ENCODE assay signal across 1 cellular context in genomic region chr19:4866595-4867424, GRCh38.
TF ChIP-seq lines count a peak whose summit lies in the region.

No MANE protein-coding gene starts in this region.

TF ChIP-seq in GM12878, 131 proteins besides CTCF, POLR2A, EP300 and RAD21 (continued from another document):
- TF ChIP-seq BCLAF1 (IDR thresholded peaks at IDR 0.05) (no peak), MTA2 (IDR thresholded peaks at IDR 0.05; ENCODE audit: low read depth) (peak; percentile 35; the same call in 1 of the 2 replicates), RBBP5 (conservative IDR thresholded peaks at IDR 0.05) (no peak), SMAD1 (IDR thresholded peaks at IDR 0.05; ENCODE audit: low read depth, partially characterized antibody) (no peak), ZBED1 (IDR thresholded peaks at IDR 0.05; ENCODE audit: borderline replicate concordance) (no peak), REST (IDR thresholded peaks at IDR 0.05; ENCODE audit: low read depth, low read length) (no peak), NRF1 (conservative IDR thresholded peaks at IDR 0.05; ENCODE audit: low read depth, low read length) (no peak), ESRRA (IDR thresholded peaks at IDR 0.05; ENCODE audit: low read length) (no peak), EZH2 (IDR thresholded peaks at IDR 0.05; ENCODE audit: borderline replicate concordance, control insufficient read depth, low read depth, low read length) (no peak), BCL3 (IDR thresholded peaks at IDR 0.05; ENCODE audit: borderline replicate concordance, insufficient read depth, low read depth, low read length, poor library complexity, severe bottlenecking) (no peak), CHD1 (IDR thresholded peaks at IDR 0.05; ENCODE audit: low read depth, low read length) (no peak; the same call in 1 of the 2 replicates), EGR1 (IDR thresholded peaks at IDR 0.05; ENCODE audit: borderline replicate concordance in 1 of 2, low read depth in 2 of 2, low read length in 2 of 2) (peak in 1 of 2 experiments; percentile 26; a peak in 1 of 3 replicates), MXI1 (IDR thresholded peaks at IDR 0.05; ENCODE audit: low read depth, low read length) (no peak), ATF3 (IDR thresholded peaks at IDR 0.05; ENCODE audit: borderline replicate concordance, extremely low read depth, low read depth, low read length) (no peak), TCF7 (IDR thresholded peaks at IDR 0.05; ENCODE audit: borderline replicate concordance) (no peak), YY1 (IDR thresholded peaks at IDR 0.05; ENCODE audit: low read depth, low read length) (0 out of 2 replicates have a peak, but pooled peaks have one; percentile 26), NFYA (IDR thresholded peaks at IDR 0.05; ENCODE audit: borderline replicate concordance, low read depth, low read length) (no peak), JUND (IDR thresholded peaks at IDR 0.05; ENCODE audit: low read depth, low read length) (no peak), MTA3 (IDR thresholded peaks at IDR 0.05; ENCODE audit: borderline replicate concordance, low read length) (no peak), NR2F1 (conservative IDR thresholded peaks at IDR 0.05) (peak; percentile 86), NKRF (conservative IDR thresholded peaks at IDR 0.05) (peak; percentile 37; the same call in 1 of the 2 replicates), ZNF274 (IDR thresholded peaks at IDR 0.05; ENCODE audit: insufficient read depth, insufficient read length) (no peak), MEF2B (IDR thresholded peaks at IDR 0.05; ENCODE audit: partially characterized antibody, poor library complexity, severe bottlenecking) (peak; percentile 63), RB1 (IDR thresholded peaks at IDR 0.05; ENCODE audit: borderline replicate concordance) (0 out of 2 replicates have a peak, but pooled peaks have one; percentile 27), HDGF (IDR thresholded peaks at IDR 0.05) (no peak), SIX5 (IDR thresholded peaks at IDR 0.05; ENCODE audit: low read depth, low read length, severe bottlenecking) (no peak), POU2F2 (IDR thresholded peaks at IDR 0.05; ENCODE audit: borderline replicate concordance, low read depth, low read length) (no peak), ZNF592 (IDR thresholded peaks at IDR 0.05) (no peak), SRF (IDR thresholded peaks at IDR 0.05; ENCODE audit: low read depth in 2 of 2, low read length in 2 of 2) (no peak), IKZF1 (conservative IDR thresholded peaks at IDR 0.05) (peak; percentile 33; the same call in 1 of the 2 replicates), MEF2A (IDR thresholded peaks at IDR 0.05; ENCODE audit: insufficient read depth, low read depth, low read length) (no peak), FOXK2 (IDR thresholded peaks at IDR 0.05) (0 out of 2 replicates have a peak, but pooled peaks have one; percentile 9), SMARCA5 (IDR thresholded peaks at IDR 0.05) (no peak)
TF ChIP-seq in GM12878: peak in this region for 17.
